In genomic region chr3:49689046-49689886, GRCh38 we compare ENCODE assay signal across 8 cellular contexts. TPM values are rescaled to one million over a fixed set of nuclear protein-coding genes. Genes with fewer than 3 reads are reported as not detected.
A peak's percentile ranks its signal among the peaks of the same experiment; 100 is the strongest.
DNase-seq lines count a peak whose midpoint lies in the region; ATAC-seq and TF ChIP-seq lines count a peak whose summit lies in the region.

TSS of gene MST1 (minus strand) at chr3:49689474. CDS start at chr3:49688691, 783 bp downstream.
TSS of gene RNF123 (plus strand) at chr3:49689557. CDS start at chr3:49691166, 1,609 bp downstream.

- CTCF ChIA-PET in activated CD4-positive, alpha-beta T cell treated with anti-CD3 and anti-CD28 coated beads, Interleukin-2, amount 10 ng/mL, durations not matched to agents 7 days and 5 days (lab: Charles Lee), result interaction anchor here (1.1 to 1.4 kb wide), 2 partner anchors 9 to 149 kb away, joined by 3 to 5 read pairs; no protein-coding TSS in a partner anchor

- H2BK5ac ChIP-seq in mesenchymal stem cell (ENCODE audit: low read depth, low read length, poor library complexity, severe bottlenecking), result no peak within 1 kb of the TSS

- no peak within 1 kb of the TSS for H3K23ac ChIP-seq in mesenchymal stem cell (ENCODE audit: low read length in 2 of 2)

- H2BK15ac ChIP-seq in mesenchymal stem cell (ENCODE audit: low read depth, poor library complexity, severe bottlenecking), result no peak within 1 kb of the TSS

- H3K9ac ChIP-seq in mesenchymal stem cell (ENCODE audit: low read length), result peak within 1 kb of the TSS; percentile 95

- H4K8ac ChIP-seq in mesenchymal stem cell (ENCODE audit: low read length), result peak within 1 kb of the TSS; percentile 99

- peak within 1 kb of the TSS; percentile 96 for H2AFZ ChIP-seq in mesenchymal stem cell (ENCODE audit: low read depth, low read length)

- H3K4me2 ChIP-seq in mesenchymal stem cell (ENCODE audit: low read length, poor library complexity, severe bottlenecking), result peak within 1 kb of the TSS; percentile 96

- H3K79me1 ChIP-seq in mesenchymal stem cell (replicated peaks; ENCODE audit: low read length, poor library complexity, severe bottlenecking), result peaks cover 14% of the 10 kb centered on the region

- H2AK5ac ChIP-seq in mesenchymal stem cell (ENCODE audit: low read length, severe bottlenecking), result peak within 1 kb of the TSS; percentile 21

- WGBS in ectodermal cell, 2 experiments, result 6 to 7% methylated on average over 63 of the region's 63 CpGs
- whole genome bisulfite sequencing in mesenchymal stem cell, result 6% methylated on average over 62 of the region's 63 CpGs

- peak within 1 kb of the TSS in 1 of 2 experiments; percentile 97 for H3K14ac ChIP-seq in mesenchymal stem cell (ENCODE audit: low read length in 2 of 2)

- peak within 1 kb of the TSS; percentile 85 to 88 for H3K18ac ChIP-seq in mesenchymal stem cell (ENCODE audit: low read depth in 1 of 2, low read length in 2 of 2)

- peak within 1 kb of the TSS; percentile 71 for H2BK120ac ChIP-seq in mesenchymal stem cell (ENCODE audit: low read depth, low read length)

- peak within 1 kb of the TSS in 1 of 2 experiments; percentile 49 for H2BK12ac ChIP-seq in mesenchymal stem cell (ENCODE audit: low read length in 2 of 2)

- peak within 1 kb of the TSS; percentile 97 for H3K4ac ChIP-seq in mesenchymal stem cell (ENCODE audit: low read depth in 1 of 2, low read length in 2 of 2)

- peak within 1 kb of the TSS; percentile 95 for H4K91ac ChIP-seq in mesenchymal stem cell (ENCODE audit: low read length)

- no peaks in the 10 kb centered on the region for H3K9me3 Mint-ChIP-seq in activated CD4-positive, alpha-beta T cell treated with anti-CD3 and anti-CD28 coated beads, Interleukin-2, amount 10 ng/mL, durations not matched to agents 7 days and 5 days

- peak within 1 kb of the TSS; percentile 92 for H3K27ac Mint-ChIP-seq in activated CD4-positive, alpha-beta T cell treated with anti-CD3 and anti-CD28 coated beads, Interleukin-2, amount 10 ng/mL, durations not matched to agents 7 days and 5 days

- peak within 1 kb of the TSS; percentile 82 for H3K4me3 ChIP-seq in ectodermal cell (ENCODE audit: insufficient read depth, low read depth, low read length)
- H3K4me3 ChIP-seq in mesenchymal stem cell (ENCODE audit: insufficient read depth in 1 of 2, low read depth in 1 of 2, low read length in 2 of 2), result peak within 1 kb of the TSS; percentile 96 to 99

- H3K9me3 ChIP-seq in ectodermal cell (ENCODE audit: control insufficient read depth, low read length) (no peaks in the 10 kb centered on the region), mesenchymal stem cell (ENCODE audit: control insufficient read depth, low read length) (no peaks in the 10 kb centered on the region)

- H3K4me3 Mint-ChIP-seq in activated CD4-positive, alpha-beta T cell treated with anti-CD3 and anti-CD28 coated beads, Interleukin-2, amount 10 ng/mL, durations not matched to agents 7 days and 5 days, result peak within 1 kb of the TSS; percentile 97

- H3K27ac ChIP-seq in ectodermal cell (ENCODE audit: insufficient read depth, low read depth, low read length, poor library complexity, severe bottlenecking), result no peak within 1 kb of the TSS
- H3K27ac ChIP-seq in mesenchymal stem cell (ENCODE audit: low read length, poor library complexity, severe bottlenecking), result no peak within 1 kb of the TSS

- H3K4me1 Mint-ChIP-seq in activated CD4-positive, alpha-beta T cell treated with anti-CD3 and anti-CD28 coated beads, Interleukin-2, amount 10 ng/mL, durations not matched to agents 7 days and 5 days, result peaks cover 38% of the 10 kb centered on the region

- POLR2A ChIA-PET in activated CD4-positive, alpha-beta T cell treated with anti-CD3 and anti-CD28 coated beads, Interleukin-2, amount 10 ng/mL, durations not matched to agents 7 days and 5 days (lab: Charles Lee), result no interaction called here

- H3K27me3 Mint-ChIP-seq in activated CD4-positive, alpha-beta T cell treated with anti-CD3 and anti-CD28 coated beads, Interleukin-2, amount 10 ng/mL, durations not matched to agents 7 days and 5 days, result peaks cover 10% of the 10 kb centered on the region

- no peaks in the 10 kb centered on the region for H3K36me3 Mint-ChIP-seq in activated CD4-positive, alpha-beta T cell treated with anti-CD3 and anti-CD28 coated beads, Interleukin-2, amount 10 ng/mL, durations not matched to agents 7 days and 5 days (ENCODE audit: low read depth)

- H3K27me3 ChIP-seq in ectodermal cell (ENCODE audit: control insufficient read depth, insufficient read depth, low read length, poor library complexity, severe bottlenecking) (peaks cover 6% of the 10 kb centered on the region), mesenchymal stem cell (ENCODE audit: control insufficient read depth in 1 of 2, insufficient read depth in 1 of 2, low read length in 2 of 2) (no peaks in the 10 kb centered on the region)

- TF ChIP-seq POLR2A in GM19193 (IDR thresholded peaks at IDR 0.05; ENCODE audit: extremely low read depth, insufficient read depth, insufficient read length), result peak; percentile 71

- H3K4me1 ChIP-seq in ectodermal cell (ENCODE audit: control insufficient read depth, insufficient read depth, low read length) (no peaks in the 10 kb centered on the region), mesenchymal stem cell (ENCODE audit: control insufficient read depth, insufficient read depth, low read depth, low read length) (peaks cover 25% of the 10 kb centered on the region)

- H3K36me3 ChIP-seq in ectodermal cell (ENCODE audit: control insufficient read depth, insufficient read depth, low read length) (peaks cover 4% of the 10 kb centered on the region), mesenchymal stem cell (ENCODE audit: control insufficient read depth in 1 of 2, insufficient read depth in 2 of 2, low read depth in 1 of 2, low read length in 2 of 2) (peaks cover 5 to 14% of the 10 kb centered on the region in 2 experiments)

- ATAC-seq in HG03521 (IDR thresholded peaks at IDR 0.05; ENCODE audit: unreplicated experiment), result peak; percentile 66
- no peak for ATAC-seq in HG03469 (IDR thresholded peaks at IDR 0.05; ENCODE audit: unreplicated experiment)

- peak; percentile 98 for DNase-seq in 8988T
- peak; percentile 92 for DNase-seq in activated CD4-positive, alpha-beta T cell treated with anti-CD3 and anti-CD28 coated beads, Interleukin-2, amount 10 ng/mL, durations not matched to agents 7 days and 5 days
- DNase-seq in mesenchymal stem cell, result peak; percentile 91
- DNase-seq in stimulated activated CD8-positive, alpha-beta memory T cell treated with anti-CD3 and anti-CD28 coated beads, Interleukin-15, amount 100 ng/mL, for 1 hour (ENCODE audit: low read depth), result peak; percentile 83

RNA-seq across cellular contexts. Expression of gene MST1, which starts in this region (rescaled TPM):
- 10 to 100 TPM in 1 of 2 experiments, 1 to 10 TPM in 1; 8.4 to 10.0 TPM for total RNA-seq in activated CD4-positive, alpha-beta T cell treated with anti-CD3 and anti-CD28 coated beads, Interleukin-2, amount 10 ng/mL, durations not matched to agents 7 days and 5 days
- polyA plus RNA-seq in ectodermal cell (2013, experiment 1 of 4), result 15.1 TPM
- polyA plus RNA-seq in ectodermal cell (2013, experiment 2 of 4), result 10.6 TPM
- polyA plus RNA-seq in ectodermal cell (2013, experiment 3 of 4), result 12.9 TPM
- polyA plus RNA-seq in ectodermal cell (2013, experiment 4 of 4), result 13.9 TPM
- 7.8 TPM for polyA plus RNA-seq in mesenchymal stem cell (2013, experiment 1 of 2)
- 7.5 TPM for polyA plus RNA-seq in mesenchymal stem cell (2013, experiment 2 of 2)

RNA-seq across cellular contexts. Expression of gene RNF123, which starts in this region (rescaled TPM):
- 10 to 100 TPM; 47.5 to 49.2 TPM for total RNA-seq in activated CD4-positive, alpha-beta T cell treated with anti-CD3 and anti-CD28 coated beads, Interleukin-2, amount 10 ng/mL, durations not matched to agents 7 days and 5 days
- 37.0 TPM for polyA plus RNA-seq in ectodermal cell (2013, experiment 1 of 4)
- 34.0 TPM for polyA plus RNA-seq in ectodermal cell (2013, experiment 2 of 4)
- 30.1 TPM for polyA plus RNA-seq in ectodermal cell (2013, experiment 3 of 4)
- 33.4 TPM for polyA plus RNA-seq in ectodermal cell (2013, experiment 4 of 4)
- 24.4 TPM for polyA plus RNA-seq in mesenchymal stem cell (2013, experiment 1 of 2)
- polyA plus RNA-seq in mesenchymal stem cell (2013, experiment 2 of 2), result 22.4 TPM
